Comparison of ENCODE assay signal across 1 cellular context in genomic region chr10:112739219-112739969, GRCh38.
A peak's percentile ranks its signal among the peaks of the same experiment; 100 is the strongest.
TF ChIP-seq lines count a peak whose summit lies in the region.

No MANE protein-coding gene starts in this region.

TF ChIP-seq in HepG2, 621 proteins besides CTCF, POLR2A, EP300 and RAD21 (continued from another document and continues in another):
- TF ChIP-seq NCOR1 (IDR thresholded peaks at IDR 0.05; ENCODE audit: borderline replicate concordance, low read length), result peak; percentile 94
- no peak for TF ChIP-seq KMT2A (CRISPR knock-in tag; IDR thresholded peaks at IDR 0.05)
- TF ChIP-seq TOE1 (CRISPR knock-in tag; IDR thresholded peaks at IDR 0.05), result no peak
- TF ChIP-seq ZNF766 (CRISPR knock-in tag; IDR thresholded peaks at IDR 0.05; ENCODE audit: borderline replicate concordance), result no peak
- TF ChIP-seq KDM3A (CRISPR knock-in tag; IDR thresholded peaks at IDR 0.05; ENCODE audit: low read depth), result no peak
- TF ChIP-seq SNAI1 (CRISPR knock-in tag; IDR thresholded peaks at IDR 0.05; ENCODE audit: borderline replicate concordance), result no peak
- no peak for TF ChIP-seq MXD4 (CRISPR knock-in tag; IDR thresholded peaks at IDR 0.05)
- no peak for TF ChIP-seq ZNF446 (CRISPR knock-in tag; IDR thresholded peaks at IDR 0.05)
- no peak for TF ChIP-seq ZNF292 (CRISPR knock-in tag; IDR thresholded peaks at IDR 0.05; ENCODE audit: borderline replicate concordance, low read depth)
- peak; percentile 37; the same call in 1 of the 2 replicates for TF ChIP-seq ZNF383 (CRISPR knock-in tag; IDR thresholded peaks at IDR 0.05; ENCODE audit: borderline replicate concordance)
- no peak for TF ChIP-seq MXD1 (CRISPR knock-in tag; IDR thresholded peaks at IDR 0.05)
- no peak for TF ChIP-seq ARHGAP35 (CRISPR knock-in tag; IDR thresholded peaks at IDR 0.05; ENCODE audit: borderline replicate concordance)
- no peak for TF ChIP-seq ZNF816 (CRISPR knock-in tag; IDR thresholded peaks at IDR 0.05; ENCODE audit: borderline replicate concordance)
- no peak for TF ChIP-seq TAF1 (CRISPR knock-in tag; IDR thresholded peaks at IDR 0.05)
- TF ChIP-seq HDAC1 (CRISPR knock-in tag; IDR thresholded peaks at IDR 0.05), result peak; percentile 80
- no peak for TF ChIP-seq ZNF780A (CRISPR knock-in tag; IDR thresholded peaks at IDR 0.05)
- TF ChIP-seq EHMT2 (IDR thresholded peaks at IDR 0.05; ENCODE audit: borderline replicate concordance, low read depth, low read length), result 0 out of 2 replicates have a peak, but pooled peaks have one; percentile 47
- TF ChIP-seq ARID3A (IDR thresholded peaks at IDR 0.05; ENCODE audit: low read depth, low read length), result peak; percentile 98
- no peak for TF ChIP-seq ZNF274 (CRISPR knock-in tag; IDR thresholded peaks at IDR 0.05)
- peak; percentile 59; the same call in 1 of the 2 replicates for TF ChIP-seq POGK (CRISPR knock-in tag; conservative IDR thresholded peaks at IDR 0.05)
- TF ChIP-seq MAFK (conservative IDR thresholded peaks at IDR 0.05 in 1 of 2, IDR thresholded peaks at IDR 0.05 in 1 of 2; ENCODE audit: low read length in 2 of 2), result no peak
- TF ChIP-seq YY1 (IDR thresholded peaks at IDR 0.05; ENCODE audit: insufficient read depth, insufficient replicate concordance, low read depth, low read length), result peak; percentile 34
- TF ChIP-seq ZBTB39 (CRISPR knock-in tag; IDR thresholded peaks at IDR 0.05), result 0 out of 2 replicates have a peak, but pooled peaks have one; percentile 48
- TF ChIP-seq HMGXB4 (CRISPR knock-in tag; IDR thresholded peaks at IDR 0.05; ENCODE audit: borderline replicate concordance in 1 of 2, low read depth in 1 of 2), result no peak
- TF ChIP-seq ZIK1 (CRISPR knock-in tag; IDR thresholded peaks at IDR 0.05; ENCODE audit: borderline replicate concordance, low read depth), result no peak
- no peak for TF ChIP-seq PAWR (CRISPR knock-in tag; IDR thresholded peaks at IDR 0.05; ENCODE audit: borderline replicate concordance)
- no peak for TF ChIP-seq ATAD3A (CRISPR knock-in tag; IDR thresholded peaks at IDR 0.05)
- 0 out of 2 replicates have a peak, but pooled peaks have one; percentile 23 for TF ChIP-seq UBTF (CRISPR knock-in tag; IDR thresholded peaks at IDR 0.05)
- TF ChIP-seq SMAD3 (CRISPR knock-in tag; IDR thresholded peaks at IDR 0.05), result peak; percentile 76
- TF ChIP-seq REST (IDR thresholded peaks at IDR 0.05; ENCODE audit: borderline replicate concordance in 1 of 2, low read depth in 1 of 2, low read length in 2 of 2), result peak in 1 of 2 experiments; percentile 77; a peak in 2 of 4 replicates
- TF ChIP-seq BRF2 (CRISPR knock-in tag; IDR thresholded peaks at IDR 0.05), result no peak
- TF ChIP-seq ZFP41 (CRISPR knock-in tag; IDR thresholded peaks at IDR 0.05; ENCODE audit: borderline replicate concordance), result no peak
- no peak for TF ChIP-seq SIN3A (IDR thresholded peaks at IDR 0.05; ENCODE audit: borderline replicate concordance, low read depth, low read length)
- peak; percentile 54 for TF ChIP-seq ZNF784 (CRISPR knock-in tag; IDR thresholded peaks at IDR 0.05; ENCODE audit: borderline replicate concordance)
